13 cellular contexts compared by ENCODE assay signal in genomic region chrX:47247206-47247998, GRCh38. TPM values are rescaled to one million over a fixed set of nuclear protein-coding genes. Genes with fewer than 3 reads are reported as not detected.
DNase-seq lines count a peak whose midpoint lies in the region; ATAC-seq and TF ChIP-seq lines count a peak whose summit lies in the region.
"Had no signal": no experiment of that assay in that cellular context is flagged by ENCODE, and none has a peak within 500 bp of the region (broad histone marks: within the 10 kb centered on the region; RNA-seq: fewer than 3 reads in every experiment).

No MANE protein-coding gene starts in this region.

- no peaks in the 10 kb centered on the region for H4K20me1 ChIP-seq in SK-N-SH (ENCODE audit: insufficient read depth)

- CTCF ChIA-PET in activated naive CD4-positive, alpha-beta T cell treated with anti-CD3 and anti-CD28 coated beads, Interleukin-2, amount 10 ng/mL, durations not matched to agents 7 days and 5 days (lab: Charles Lee): no interaction called here
- CTCF ChIA-PET in SK-N-SH (lab: Yijun Ruan, JAX): no interaction called here

- WGBS in SK-N-SH (ENCODE audit: low lambda C conversion rate): 79% methylated on average over 21 of the region's 23 CpGs
- 93 to 98% methylated on average over 6 to 20 of the region's 23 CpGs for WGBS in endodermal cell (ENCODE audit: insufficient coverage in 1 of 2, insufficient read length in 1 of 2), 2 experiments
- 83 to 91% methylated on average over 13 to 23 of the region's 23 CpGs for WGBS in upper lobe of left lung, 2 donors

- no peaks in the 10 kb centered on the region for H3K27me3 ChIP-seq in SK-N-SH (ENCODE audit: insufficient read depth)
- no peaks in the 10 kb centered on the region for H3K27me3 ChIP-seq in endodermal cell (ENCODE audit: control insufficient read depth, insufficient read depth, low read length, poor library complexity, severe bottlenecking)
- H3K27me3 ChIP-seq in upper lobe of left lung: no peaks in the 10 kb centered on the region
- H3K27me3 ChIP-seq: MG63 had no signal

- H3K4me1 ChIP-seq in SK-N-SH (ENCODE audit: control insufficient read depth in 1 of 2, insufficient read depth in 2 of 2, low read depth in 1 of 2, low read length in 1 of 2) (no peaks in the 10 kb centered on the region), endodermal cell (ENCODE audit: control insufficient read depth, insufficient read depth, low read length) (no peaks in the 10 kb centered on the region), upper lobe of left lung (no peaks in the 10 kb centered on the region)

- no peak for TF ChIP-seq CTCF in SK-N-SH (IDR thresholded peaks at IDR 0.05)
- TF ChIP-seq CTCF in endodermal cell (conservative IDR thresholded peaks at IDR 0.05): no peak
- no peak for TF ChIP-seq CTCF in upper lobe of left lung (IDR thresholded peaks at IDR 0.05)

- POLR2A ChIA-PET in SK-N-SH (lab: Yijun Ruan, JAX): no interaction called here

- TF ChIP-seq EP300 in SK-N-SH (IDR thresholded peaks at IDR 0.05; ENCODE audit: borderline replicate concordance in 1 of 2, low read depth in 1 of 2, low read length in 1 of 2) (no peak), upper lobe of left lung (IDR thresholded peaks at IDR 0.05) (no peak)

- no peak for TF ChIP-seq POLR2A in upper lobe of left lung (IDR thresholded peaks at IDR 0.05)

- no peak overlapping the region for H3K4me3 Mint-ChIP-seq in activated naive CD4-positive, alpha-beta T cell treated with anti-CD3 and anti-CD28 coated beads, Interleukin-2, amount 50 U/mL, for 24 hours
- H3K4me3 Mint-ChIP-seq in activated naive CD4-positive, alpha-beta T cell treated with anti-CD3 and anti-CD28 coated beads, Interleukin-2, amount 10 ng/mL, durations not matched to agents 7 days and 5 days: no peak overlapping the region
- H3K4me3 Mint-ChIP-seq in endodermal cell: no peak overlapping the region
- peak overlapping the region; percentile 16 for H3K4me3 Mint-ChIP-seq in stimulated activated effector memory CD8-positive, alpha-beta T cell treated with anti-CD3 and anti-CD28 coated beads, Interleukin-12 subunit alpha, Interleukin-12 subunit beta, amount 100 ng/mL, for 72 hours

- H3K9ac ChIP-seq in SK-N-SH: no peak overlapping the region
- H3K9ac ChIP-seq in endodermal cell (ENCODE audit: extremely low read depth, low read length, poor library complexity, severe bottlenecking): no peak overlapping the region

- H2AFZ ChIP-seq in SK-N-SH (ENCODE audit: low read depth): no peak overlapping the region

- H3K9me3 ChIP-seq in SK-N-SH (no peaks in the 10 kb centered on the region), endodermal cell (ENCODE audit: control insufficient read depth, low read length) (no peaks in the 10 kb centered on the region), upper lobe of left lung (no peaks in the 10 kb centered on the region)
- H3K9me3 ChIP-seq: MG63 had no signal

- H3K4me2 ChIP-seq in SK-N-SH: no peak overlapping the region

- no peak for DNase-seq in activated naive CD4-positive, alpha-beta T cell treated with anti-CD3 and anti-CD28 coated beads, Interleukin-2, amount 10 ng/mL, durations not matched to agents 7 days and 5 days
- DNase-seq in SK-N-SH (peak; percentile 8), endodermal cell (no peak), NCI-H774 (lab: John Stamatoyannopoulos, UW) (no peak), upper lobe of left lung (no peak)
- peak in 1 of 2 donors; percentile 62 for DNase-seq in stimulated activated effector memory CD8-positive, alpha-beta T cell treated with anti-CD3 and anti-CD28 coated beads, Interleukin-12 subunit alpha, Interleukin-12 subunit beta, amount 100 ng/mL, for 72 hours (ENCODE audit: low spot score in 2 of 2)
- DNase-seq: MG63, NCI-H446 treated with DMSO at 0.1 percent for 48 hours, WERI-Rb-1 had no signal

- no peaks in the 10 kb centered on the region for H3K27me3 Mint-ChIP-seq in activated naive CD4-positive, alpha-beta T cell treated with anti-CD3 and anti-CD28 coated beads, Interleukin-2, amount 50 U/mL, for 24 hours
- H3K27me3 Mint-ChIP-seq in activated naive CD4-positive, alpha-beta T cell treated with anti-CD3 and anti-CD28 coated beads, Interleukin-2, amount 10 ng/mL, durations not matched to agents 7 days and 5 days: no peaks in the 10 kb centered on the region
- H3K27me3 Mint-ChIP-seq in endodermal cell (ENCODE audit: insufficient read depth): no peaks in the 10 kb centered on the region

- peak; percentile 83 for ATAC-seq in stimulated activated effector memory CD8-positive, alpha-beta T cell treated with anti-CD3 and anti-CD28 coated beads, Interleukin-12 subunit alpha, Interleukin-12 subunit beta, amount 100 ng/mL, for 72 hours
- ATAC-seq in HG03457 (IDR thresholded peaks at IDR 0.05; ENCODE audit: unreplicated experiment): no peak
- ATAC-seq in upper lobe of left lung (ENCODE audit: low FRiP score in 2 of 2): no peak

- H3K9me2 ChIP-seq in SK-N-SH: no peaks in the 10 kb centered on the region

- H3K9me3 Mint-ChIP-seq in activated naive CD4-positive, alpha-beta T cell treated with anti-CD3 and anti-CD28 coated beads, Interleukin-2, amount 50 U/mL, for 24 hours: no peaks in the 10 kb centered on the region
- no peaks in the 10 kb centered on the region for H3K9me3 Mint-ChIP-seq in activated naive CD4-positive, alpha-beta T cell treated with anti-CD3 and anti-CD28 coated beads, Interleukin-2, amount 10 ng/mL, durations not matched to agents 7 days and 5 days
- no peaks in the 10 kb centered on the region for H3K9me3 Mint-ChIP-seq in endodermal cell
- H3K9me3 Mint-ChIP-seq in stimulated activated effector memory CD8-positive, alpha-beta T cell treated with anti-CD3 and anti-CD28 coated beads, Interleukin-12 subunit alpha, Interleukin-12 subunit beta, amount 100 ng/mL, for 72 hours: no peaks in the 10 kb centered on the region

- no peaks in the 10 kb centered on the region for H3K4me1 Mint-ChIP-seq in activated naive CD4-positive, alpha-beta T cell treated with anti-CD3 and anti-CD28 coated beads, Interleukin-2, amount 50 U/mL, for 24 hours
- H3K4me1 Mint-ChIP-seq in activated naive CD4-positive, alpha-beta T cell treated with anti-CD3 and anti-CD28 coated beads, Interleukin-2, amount 10 ng/mL, durations not matched to agents 7 days and 5 days: no peaks in the 10 kb centered on the region
- H3K4me1 Mint-ChIP-seq in endodermal cell: no peaks in the 10 kb centered on the region
- peaks cover 31% of the 10 kb centered on the region for H3K4me1 Mint-ChIP-seq in stimulated activated effector memory CD8-positive, alpha-beta T cell treated with anti-CD3 and anti-CD28 coated beads, Interleukin-12 subunit alpha, Interleukin-12 subunit beta, amount 100 ng/mL, for 72 hours

- H3K27ac Mint-ChIP-seq in activated naive CD4-positive, alpha-beta T cell treated with anti-CD3 and anti-CD28 coated beads, Interleukin-2, amount 50 U/mL, for 24 hours: peak overlapping the region; percentile 8
- H3K27ac Mint-ChIP-seq in activated naive CD4-positive, alpha-beta T cell treated with anti-CD3 and anti-CD28 coated beads, Interleukin-2, amount 10 ng/mL, durations not matched to agents 7 days and 5 days: no peak overlapping the region
- peak overlapping the region; percentile 17 for H3K27ac Mint-ChIP-seq in endodermal cell
- H3K27ac Mint-ChIP-seq in stimulated activated effector memory CD8-positive, alpha-beta T cell treated with anti-CD3 and anti-CD28 coated beads, Interleukin-12 subunit alpha, Interleukin-12 subunit beta, amount 100 ng/mL, for 72 hours: peak overlapping the region; percentile 87

- H3F3A ChIP-seq in SK-N-SH (replicated peaks; ENCODE audit: insufficient read depth): no peaks in the 10 kb centered on the region

- H3K36me3 Mint-ChIP-seq in activated naive CD4-positive, alpha-beta T cell treated with anti-CD3 and anti-CD28 coated beads, Interleukin-2, amount 50 U/mL, for 24 hours: no peaks in the 10 kb centered on the region
- H3K36me3 Mint-ChIP-seq in activated naive CD4-positive, alpha-beta T cell treated with anti-CD3 and anti-CD28 coated beads, Interleukin-2, amount 10 ng/mL, durations not matched to agents 7 days and 5 days: peaks cover 14% of the 10 kb centered on the region
- H3K36me3 Mint-ChIP-seq in endodermal cell (ENCODE audit: low read depth): peaks cover 62% of the 10 kb centered on the region
- H3K36me3 Mint-ChIP-seq in stimulated activated effector memory CD8-positive, alpha-beta T cell treated with anti-CD3 and anti-CD28 coated beads, Interleukin-12 subunit alpha, Interleukin-12 subunit beta, amount 100 ng/mL, for 72 hours: peaks cover 62% of the 10 kb centered on the region

- H3K79me2 ChIP-seq in SK-N-SH (ENCODE audit: insufficient read depth): no peaks in the 10 kb centered on the region

- peaks cover 0 to 18% of the 10 kb centered on the region in 2 experiments for H3K36me3 ChIP-seq in SK-N-SH (replicated peaks in 1 of 2; ENCODE audit: control insufficient read depth in 1 of 2, insufficient read depth in 2 of 2, low read length in 1 of 2)
- H3K36me3 ChIP-seq in endodermal cell (ENCODE audit: control insufficient read depth, insufficient read depth, low read length): peaks cover 19% of the 10 kb centered on the region
- H3K36me3 ChIP-seq in upper lobe of left lung: peaks cover 0 to 48% (median 20%) of the 10 kb centered on the region in 4 donors
- H3K36me3 ChIP-seq: MG63 had no signal

- no peak for TF ChIP-seq RAD21 in SK-N-SH (IDR thresholded peaks at IDR 0.05; ENCODE audit: low read length)

- H3K27ac ChIP-seq in SK-N-SH (ENCODE audit: low read depth in 2 of 2, low read length in 1 of 2) (no peak overlapping the region), endodermal cell (ENCODE audit: low read depth, low read length) (no peak overlapping the region), upper lobe of left lung (no peak overlapping the region)
- H3K27ac ChIP-seq: epithelial cell of prostate, skin epidermis, WERI-Rb-1 had no signal

- H3K4me3 ChIP-seq in SK-N-SH (ENCODE audit: low read depth in 2 of 2, low read length in 1 of 2) (no peak overlapping the region), endodermal cell (ENCODE audit: low read length) (no peak overlapping the region), upper lobe of left lung (no peak overlapping the region)
- H3K4me3 ChIP-seq: MG63, skin epidermis had no signal

RNA-seq across cellular contexts. Expression of gene USP11, which starts 14.6 kb away (rescaled TPM):
- 40.1 and 53.1 TPM in 2 replicates for polyA plus RNA-seq in SK-N-SH (2012; rRNA removed)
- 19.8 and 26.2 TPM in 2 replicates for polyA plus RNA-seq in SK-N-SH (2012; cell fraction: cytosol; rRNA removed)
- 185 and 213 TPM in 2 replicates for polyA plus RNA-seq in SK-N-SH (2012; cell fraction: nucleus; rRNA removed)
- total RNA-seq in endodermal cell (100 to 1,000 TPM; 113 to 214 TPM), upper lobe of left lung (100 to 1,000 TPM in 1 of 6 donors, 10 to 100 TPM in 5; 42.9 to 103 (median 60.0) TPM)
- 126 TPM for polyA plus RNA-seq in endodermal cell (2013, experiment 1 of 2)
- polyA plus RNA-seq in endodermal cell (2013, experiment 2 of 2): 106 TPM

RNA-seq across cellular contexts. Expression of gene CDK16, which starts 28.9 kb away (rescaled TPM):
- polyA plus RNA-seq in SK-N-SH (2012; rRNA removed): 115 and 116 TPM in 2 replicates
- 64.3 and 83.1 TPM in 2 replicates for polyA plus RNA-seq in SK-N-SH (2012; cell fraction: cytosol; rRNA removed)
- 213 and 232 TPM in 2 replicates for polyA plus RNA-seq in SK-N-SH (2012; cell fraction: nucleus; rRNA removed)
- total RNA-seq in endodermal cell (100 to 1,000 TPM; 167 to 245 TPM), upper lobe of left lung (10 to 100 TPM; 59.2 to 91.0 (median 78.5) TPM)
- 166 TPM for polyA plus RNA-seq in endodermal cell (2013, experiment 1 of 2)
- 145 TPM for polyA plus RNA-seq in endodermal cell (2013, experiment 2 of 2)

RNA-seq across cellular contexts. Expression of gene UBA1, which starts 53.8 kb away (rescaled TPM):
- 249 and 283 TPM in 2 replicates for polyA plus RNA-seq in SK-N-SH (2012; rRNA removed)
- 125 and 170 TPM in 2 replicates for polyA plus RNA-seq in SK-N-SH (2012; cell fraction: cytosol; rRNA removed)
- polyA plus RNA-seq in SK-N-SH (2012; cell fraction: nucleus; rRNA removed): 396 and 495 TPM in 2 replicates
- total RNA-seq in endodermal cell (100 to 1,000 TPM; 233 to 448 TPM), upper lobe of left lung (100 to 1,000 TPM; 128 to 186 (median 173) TPM)
- 280 TPM for polyA plus RNA-seq in endodermal cell (2013, experiment 1 of 2)
- 253 TPM for polyA plus RNA-seq in endodermal cell (2013, experiment 2 of 2)
